Comparison of ENCODE assay signal across 8 cellular contexts in the genomic region with DNA sequence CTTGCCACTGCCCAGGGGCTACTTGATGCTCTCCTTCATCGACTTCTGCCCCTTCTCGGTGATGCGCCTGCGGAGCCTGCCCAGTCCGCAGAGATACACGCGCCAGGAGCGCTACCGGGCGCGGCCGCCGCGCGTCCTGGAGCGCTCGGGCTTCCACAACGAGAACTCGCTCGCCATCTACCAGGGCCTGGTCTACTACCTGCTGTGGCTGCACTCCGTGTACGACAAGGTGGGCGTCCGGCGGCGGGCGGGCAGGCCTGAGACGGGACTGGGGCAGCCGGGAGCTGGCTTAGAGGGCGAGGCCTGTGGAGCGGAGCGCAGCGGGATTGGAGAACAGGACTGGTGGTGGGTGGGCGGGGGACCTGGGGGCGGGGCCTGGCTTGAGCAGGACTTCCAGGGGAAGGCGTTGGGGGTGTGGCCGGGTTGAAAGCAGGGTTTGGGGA. TPM values are rescaled to one million over a fixed set of nuclear protein-coding genes. Genes with fewer than 3 reads are reported as not detected.
DNase-seq lines count a peak whose midpoint lies in the region; ATAC-seq and TF ChIP-seq lines count a peak whose summit lies in the region.

No MANE protein-coding gene starts in this region.

- H3K27me3 Mint-ChIP-seq in CD4-positive, CD25-positive, alpha-beta regulatory T cell: peaks cover 36% of the 10 kb centered on the region

- H3K4me1 Mint-ChIP-seq in CD4-positive, CD25-positive, alpha-beta regulatory T cell: peaks cover 0 to 18% (median 6%) of the 10 kb centered on the region in 4 donors

- no peak overlapping the region for H3K27ac Mint-ChIP-seq in CD4-positive, CD25-positive, alpha-beta regulatory T cell

- H3K4me3 ChIP-seq in CD4-positive, CD25-positive, alpha-beta regulatory T cell (ENCODE audit: low read depth, low read length): peak overlapping the region; percentile 26
- peak overlapping the region; percentile 58 for H3K4me3 ChIP-seq in kidney epithelial cell (ENCODE audit: low read depth, low read length)

- no peaks in the 10 kb centered on the region for H3K9me3 ChIP-seq in CD4-positive, CD25-positive, alpha-beta regulatory T cell (ENCODE audit: control insufficient read depth in 2 of 2, low read length in 2 of 2)

- H3K36me3 ChIP-seq in CD4-positive, CD25-positive, alpha-beta regulatory T cell (ENCODE audit: control insufficient read depth, insufficient read depth, low read length): no peaks in the 10 kb centered on the region
- H3K36me3 ChIP-seq in kidney epithelial cell (ENCODE audit: control insufficient read depth, insufficient read depth, low read length): no peaks in the 10 kb centered on the region

- peaks cover 0 to 3% (median 0%) of the 10 kb centered on the region in 7 donors for H3K9me3 Mint-ChIP-seq in CD4-positive, CD25-positive, alpha-beta regulatory T cell

- H3K36me3 Mint-ChIP-seq in CD4-positive, CD25-positive, alpha-beta regulatory T cell: no peaks in the 10 kb centered on the region

- H3K27ac ChIP-seq in CD4-positive, CD25-positive, alpha-beta regulatory T cell (ENCODE audit: insufficient read depth, low read length, poor library complexity, severe bottlenecking): no peak overlapping the region

- no peak for TF ChIP-seq CTCF in kidney epithelial cell (IDR thresholded peaks at IDR 0.05; ENCODE audit: insufficient read depth, low read length, poor library complexity, severe bottlenecking)

- peak overlapping the region; percentile 54 to 87 (median 80) for H3K4me3 Mint-ChIP-seq in CD4-positive, CD25-positive, alpha-beta regulatory T cell

- peak; percentile 62 to 64 for ATAC-seq in CD4-positive, CD25-positive, alpha-beta regulatory T cell (ENCODE audit: low read depth in 2 of 2)
- ATAC-seq in activated CD4-positive, CD25-positive, alpha-beta regulatory T cell treated with anti-CD3 and anti-CD28 coated beads, Interleukin-2, amount 50 U/mL, for 24 hours: peak; percentile 76 to 78
- ATAC-seq in GM21786 (IDR thresholded peaks at IDR 0.05; ENCODE audit: unreplicated experiment): no peak

- H3K4me1 ChIP-seq in CD4-positive, CD25-positive, alpha-beta regulatory T cell (ENCODE audit: control insufficient read depth, insufficient read depth, low read length, poor library complexity, severe bottlenecking): peaks cover 18% of the 10 kb centered on the region

- no peaks in the 10 kb centered on the region for H3K27me3 ChIP-seq in CD4-positive, CD25-positive, alpha-beta regulatory T cell (ENCODE audit: control insufficient read depth, insufficient read depth, low read length)
- peaks cover 41% of the 10 kb centered on the region for H3K27me3 ChIP-seq in kidney epithelial cell (ENCODE audit: control insufficient read depth, insufficient read depth, low read length)

- DNase-seq in CD4-positive, CD25-positive, alpha-beta regulatory T cell: peak; percentile 34 to 81 (median 56)
- peak; percentile 91 for DNase-seq in H4 (ENCODE audit: low spot score)
- peak; percentile 86 for DNase-seq in NCI-H2196 (lab: John Stamatoyannopoulos, UW; ENCODE audit: unreplicated experiment)
- DNase-seq in cerebellar cortex (ENCODE audit: low spot score): peak; percentile 86
- DNase-seq in kidney epithelial cell (ENCODE audit: low read depth): peak; percentile 50
- peak; percentile 54 to 75 (median 62) for DNase-seq in stimulated activated CD4-positive, alpha-beta T cell treated with anti-CD3 and anti-CD28 coated beads, Interleukin-12 subunit alpha, Interleukin-12 subunit beta, amount 100 ng/mL, for 48 hours (ENCODE audit: low read depth in 2 of 3, low spot score in 1 of 3)

RNA-seq across cellular contexts. Expression of a gene that starts 12.7 kb away (rescaled TPM):
- total RNA-seq in CD4-positive, CD25-positive, alpha-beta regulatory T cell: 104 TPM
- 100 to 1,000 TPM; 177 to 254 (median 222) TPM for polyA plus RNA-seq in CD4-positive, CD25-positive, alpha-beta regulatory T cell
- total RNA-seq in H4 (2014; rRNA removed; shearing (Covaris generic)): 743 and 838 TPM in 2 replicates
- 316 and 367 TPM in 2 replicates for total RNA-seq in kidney epithelial cell

RNA-seq across cellular contexts. Expression of a gene that starts 26.0 kb away (rescaled TPM):
- 12.6 TPM for total RNA-seq in CD4-positive, CD25-positive, alpha-beta regulatory T cell
- polyA plus RNA-seq in CD4-positive, CD25-positive, alpha-beta regulatory T cell: 1 to 10 TPM; 1.0 to 4.3 (median 1.9) TPM
- 2.0 TPM in 1 of 2 replicates, not detected in the other for total RNA-seq in H4 (2014; rRNA removed; shearing (Covaris generic))
- total RNA-seq in kidney epithelial cell: 1.2 and 1.7 TPM in 2 replicates

RNA-seq across cellular contexts. Expression of a gene that starts 26.2 kb away (rescaled TPM):
- 0.91 TPM for total RNA-seq in CD4-positive, CD25-positive, alpha-beta regulatory T cell
- polyA plus RNA-seq in CD4-positive, CD25-positive, alpha-beta regulatory T cell: not detected
- total RNA-seq in H4 (2014; rRNA removed; shearing (Covaris generic)): 0.08 and 0.14 TPM in 2 replicates
- total RNA-seq in kidney epithelial cell: 0.07 and 1.4 TPM in 2 replicates

RNA-seq across cellular contexts. Expression of a gene that starts 26.8 kb away (rescaled TPM):
- 1.3 TPM for total RNA-seq in CD4-positive, CD25-positive, alpha-beta regulatory T cell
- polyA plus RNA-seq in CD4-positive, CD25-positive, alpha-beta regulatory T cell: under 1 TPM in 3 of 4 donors, not detected in 1; 0.06 to 0.13 (median 0.07) TPM
- total RNA-seq in H4 (2014; rRNA removed; shearing (Covaris generic)): 0.10 and 1.4 TPM in 2 replicates
- 4.3 and 4.5 TPM in 2 replicates for total RNA-seq in kidney epithelial cell

RNA-seq across cellular contexts. Expression of a gene that starts 41.2 kb away (rescaled TPM):
- total RNA-seq in CD4-positive, CD25-positive, alpha-beta regulatory T cell: 41.3 TPM
- polyA plus RNA-seq in CD4-positive, CD25-positive, alpha-beta regulatory T cell: 10 to 100 TPM; 17.2 to 20.8 (median 19.8) TPM
- total RNA-seq in H4 (2014; rRNA removed; shearing (Covaris generic)): 15.6 and 19.7 TPM in 2 replicates
- total RNA-seq in kidney epithelial cell: 17.8 and 22.2 TPM in 2 replicates
